22 cellular contexts compared by ENCODE assay signal in the genomic region with DNA sequence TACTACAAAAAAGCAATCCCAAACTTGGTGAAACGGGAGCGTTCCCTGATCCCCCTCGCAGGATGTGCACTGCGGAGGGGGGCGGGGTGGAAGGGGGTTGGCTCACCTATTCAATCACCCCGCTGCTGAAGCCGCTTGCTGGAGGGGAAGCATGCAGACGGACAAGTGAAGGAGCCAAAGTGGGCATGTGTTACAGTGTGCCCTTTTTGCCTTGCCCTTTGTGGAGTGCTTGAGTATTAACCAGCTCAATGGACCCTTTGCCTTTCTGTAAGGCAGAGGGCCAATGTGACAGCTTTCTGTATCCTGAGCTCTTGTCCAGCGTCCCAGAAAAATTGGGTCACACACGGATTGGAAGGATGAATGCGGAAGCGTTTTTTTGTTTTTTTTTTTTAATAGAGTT.
"Had no signal": no experiment of that assay in that cellular context is flagged by ENCODE, and none has a peak within 500 bp of the region (broad histone marks: within the 10 kb centered on the region; RNA-seq: fewer than 3 reads in every experiment).

No MANE protein-coding gene starts in this region.

- H3K4me3 ChIP-seq: dorsolateral prefrontal cortex, heart right ventricle, left ventricle myocardium inferior, lower lobe of right lung, pancreas, prostate gland, sigmoid colon, skin epidermis, testis, tibial nerve, upper lobe of right lung, vagina had no signal

- H3K27ac ChIP-seq: dorsolateral prefrontal cortex, heart right ventricle, left ventricle myocardium inferior, lower lobe of right lung, pancreas, prostate gland, sigmoid colon, skin epidermis, testis, tibial nerve, upper lobe of right lung, vagina had no signal

- DNase-seq: cortex of kidney; effector CD8-positive, alpha-beta T cell; heart right ventricle; immature natural killer cell; left cardiac atrium; left ventricle myocardium inferior; lower lobe of right lung; occipital lobe; sigmoid colon; stimulated activated CD4-positive, alpha-beta T cell treated with anti-CD3 and anti-CD28 coated beads, Interleukin-2, amount 100 ng/mL, for 24 hours; stimulated activated CD4-positive, alpha-beta T cell treated with anti-CD3 and anti-CD28 coated beads, Interleukin-4, amount 100 ng/mL, for 4 hours; stimulated activated naive B cell treated with anti-CD40 and anti-IgM and Interleukin-4, amounts not matched to agents 10 μg/mL and 1 μg/mL and 100 μg/mL, for 72 hours; stimulated activated naive CD8-positive, alpha-beta T cell treated with anti-CD3 and anti-CD28 coated beads, Interleukin-15, amount 100 ng/mL, for 72 hours; testis; upper lobe of right lung had no signal

- ATAC-seq: heart right ventricle; left cardiac atrium; lower lobe of right lung; natural killer cell treated with Interleukin-12 subunit alpha and Interleukin-12 subunit beta and Interleukin-15 and Interleukin-18, amount 100 ng/mL, for 72 hours; pancreas; stimulated activated naive B cell treated with anti-CD40 and anti-IgM and Interleukin-4, amounts not matched to agents 10 μg/mL and 1 μg/mL and 100 μg/mL, for 72 hours; stimulated activated naive CD8-positive, alpha-beta T cell treated with anti-CD3 and anti-CD28 coated beads, Interleukin-15, amount 100 ng/mL, for 72 hours; upper lobe of right lung had no signal
